ENCODE assay signal across 1 cellular context in the genomic region with DNA sequence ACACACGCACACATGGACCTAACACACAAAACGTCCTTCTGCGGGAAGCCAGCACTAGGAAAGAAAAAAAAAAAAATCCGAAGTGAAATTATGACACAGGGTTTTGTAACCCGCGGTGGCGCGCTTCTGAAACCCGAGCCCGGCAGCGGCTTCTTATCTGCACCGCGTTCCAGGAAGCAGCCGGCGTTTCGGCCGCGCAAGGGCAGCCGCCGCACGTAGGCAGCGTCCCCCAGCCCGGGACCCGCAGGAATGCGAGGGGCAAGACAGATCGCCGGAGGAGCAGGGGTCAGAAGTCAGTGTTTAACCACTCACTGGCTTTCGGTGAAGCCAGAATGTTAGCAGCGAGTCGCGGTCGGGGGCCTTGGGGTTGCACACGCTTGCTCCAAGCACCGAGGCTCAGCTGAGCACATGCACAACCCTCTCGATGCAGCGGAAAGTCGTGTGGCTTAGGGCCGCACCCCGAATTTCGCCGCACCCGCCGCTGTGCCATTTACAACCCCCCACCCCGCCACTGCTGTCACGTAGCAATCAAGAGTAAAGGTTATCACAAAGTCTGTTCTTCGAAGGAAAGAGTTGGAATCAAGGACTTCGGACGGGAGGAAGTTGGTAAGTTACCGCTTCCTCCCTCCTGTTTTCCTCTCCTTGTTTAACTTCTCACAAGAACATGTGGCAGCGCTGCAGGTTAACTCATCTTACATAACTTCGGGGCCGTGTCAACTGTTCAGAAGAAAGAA.
TF ChIP-seq lines count a peak whose summit lies in the region.

No MANE protein-coding gene starts in this region.

TF ChIP-seq in HepG2, 621 proteins besides CTCF, POLR2A, EP300 and RAD21 (continued from another document and continues in another):
- TF ChIP-seq CAMTA2 (CRISPR knock-in tag; IDR thresholded peaks at IDR 0.05; ENCODE audit: borderline replicate concordance) (peak; percentile 88; the same call in 1 of the 2 replicates), RXRA (CRISPR knock-in tag; IDR thresholded peaks at IDR 0.05) (peak; percentile 94), DR1 (CRISPR knock-in tag; IDR thresholded peaks at IDR 0.05) (peak; percentile 92), CREM (IDR thresholded peaks at IDR 0.05) (peak; percentile 62), CREM (CRISPR knock-in tag; IDR thresholded peaks at IDR 0.05) (0 out of 2 replicates have a peak, but pooled peaks have one; percentile 18), NFE2L1 (CRISPR knock-in tag; IDR thresholded peaks at IDR 0.05; ENCODE audit: borderline replicate concordance) (0 out of 2 replicates have a peak, but pooled peaks have one; percentile 55), STAG1 (CRISPR knock-in tag; IDR thresholded peaks at IDR 0.05) (peak; percentile 44), PAF1 (CRISPR knock-in tag; IDR thresholded peaks at IDR 0.05) (no peak; the same call in 1 of the 2 replicates), PRMT3 (CRISPR knock-in tag; IDR thresholded peaks at IDR 0.05; ENCODE audit: borderline replicate concordance, low read depth) (peak; percentile 44; the same call in 1 of the 2 replicates), HOXA7 (CRISPR knock-in tag; IDR thresholded peaks at IDR 0.05) (peak; percentile 92), NFKBIZ (CRISPR knock-in tag; IDR thresholded peaks at IDR 0.05) (peak; percentile 77; the same call in 1 of the 2 replicates), ARNTL (CRISPR knock-in tag; IDR thresholded peaks at IDR 0.05) (peak; percentile 91), ZBTB8A (CRISPR knock-in tag; IDR thresholded peaks at IDR 0.05; ENCODE audit: borderline replicate concordance, low read depth) (no peak), RBFOX2 (IDR thresholded peaks at IDR 0.05; ENCODE audit: low read depth, low read length) (peak; percentile 98), TBL1XR1 (IDR thresholded peaks at IDR 0.05; ENCODE audit: borderline replicate concordance, low read length, partially characterized antibody) (peak; percentile 65), ZNF430 (CRISPR knock-in tag; IDR thresholded peaks at IDR 0.05) (peak; percentile 35), NONO (IDR thresholded peaks at IDR 0.05) (no peak), NONO (CRISPR knock-in tag; conservative IDR thresholded peaks at IDR 0.05) (peak; percentile 97), ZBTB7A (CRISPR knock-in tag; IDR thresholded peaks at IDR 0.05) (peak; percentile 62; the same call in 1 of the 2 replicates), YEATS4 (CRISPR knock-in tag; IDR thresholded peaks at IDR 0.05; ENCODE audit: borderline replicate concordance) (peak; percentile 89; the same call in 1 of the 2 replicates)
- TF ChIP-seq, protein P1, sequence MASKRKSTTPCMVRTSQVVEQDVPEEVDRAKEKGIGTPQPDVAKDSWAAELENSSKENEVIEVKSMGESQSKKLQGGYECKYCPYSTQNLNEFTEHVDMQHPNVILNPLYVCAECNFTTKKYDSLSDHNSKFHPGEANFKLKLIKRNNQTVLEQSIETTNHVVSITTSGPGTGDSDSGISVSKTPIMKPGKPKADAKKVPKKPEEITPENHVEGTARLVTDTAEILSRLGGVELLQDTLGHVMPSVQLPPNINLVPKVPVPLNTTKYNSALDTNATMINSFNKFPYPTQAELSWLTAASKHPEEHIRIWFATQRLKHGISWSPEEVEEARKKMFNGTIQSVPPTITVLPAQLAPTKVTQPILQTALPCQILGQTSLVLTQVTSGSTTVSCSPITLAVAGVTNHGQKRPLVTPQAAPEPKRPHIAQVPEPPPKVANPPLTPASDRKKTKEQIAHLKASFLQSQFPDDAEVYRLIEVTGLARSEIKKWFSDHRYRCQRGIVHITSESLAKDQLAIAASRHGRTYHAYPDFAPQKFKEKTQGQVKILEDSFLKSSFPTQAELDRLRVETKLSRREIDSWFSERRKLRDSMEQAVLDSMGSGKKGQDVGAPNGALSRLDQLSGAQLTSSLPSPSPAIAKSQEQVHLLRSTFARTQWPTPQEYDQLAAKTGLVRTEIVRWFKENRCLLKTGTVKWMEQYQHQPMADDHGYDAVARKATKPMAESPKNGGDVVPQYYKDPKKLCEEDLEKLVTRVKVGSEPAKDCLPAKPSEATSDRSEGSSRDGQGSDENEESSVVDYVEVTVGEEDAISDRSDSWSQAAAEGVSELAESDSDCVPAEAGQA (IDR thresholded peaks at IDR 0.05; ENCODE audit: low read depth) = no peak
- TF ChIP-seq, protein P1 (CRISPR knock-in tag; IDR thresholded peaks at IDR 0.05; ENCODE audit: borderline replicate concordance) = peak; percentile 84
- TF ChIP-seq, protein P2, sequence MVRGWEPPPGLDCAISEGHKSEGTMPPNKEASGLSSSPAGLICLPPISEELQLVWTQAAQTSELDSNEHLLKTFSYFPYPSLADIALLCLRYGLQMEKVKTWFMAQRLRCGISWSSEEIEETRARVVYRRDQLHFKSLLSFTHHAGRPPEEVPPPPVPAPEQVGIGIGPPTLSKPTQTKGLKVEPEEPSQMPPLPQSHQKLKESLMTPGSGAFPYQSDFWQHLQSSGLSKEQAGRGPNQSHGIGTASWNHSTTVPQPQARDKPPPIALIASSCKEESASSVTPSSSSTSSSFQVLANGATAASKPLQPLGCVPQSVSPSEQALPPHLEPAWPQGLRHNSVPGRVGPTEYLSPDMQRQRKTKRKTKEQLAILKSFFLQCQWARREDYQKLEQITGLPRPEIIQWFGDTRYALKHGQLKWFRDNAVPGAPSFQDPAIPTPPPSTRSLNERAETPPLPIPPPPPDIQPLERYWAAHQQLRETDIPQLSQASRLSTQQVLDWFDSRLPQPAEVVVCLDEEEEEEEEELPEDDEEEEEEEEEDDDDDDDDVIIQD (CRISPR knock-in tag; IDR thresholded peaks at IDR 0.05; ENCODE audit: low read depth) = peak; percentile 62
- TF ChIP-seq, protein P3, sequence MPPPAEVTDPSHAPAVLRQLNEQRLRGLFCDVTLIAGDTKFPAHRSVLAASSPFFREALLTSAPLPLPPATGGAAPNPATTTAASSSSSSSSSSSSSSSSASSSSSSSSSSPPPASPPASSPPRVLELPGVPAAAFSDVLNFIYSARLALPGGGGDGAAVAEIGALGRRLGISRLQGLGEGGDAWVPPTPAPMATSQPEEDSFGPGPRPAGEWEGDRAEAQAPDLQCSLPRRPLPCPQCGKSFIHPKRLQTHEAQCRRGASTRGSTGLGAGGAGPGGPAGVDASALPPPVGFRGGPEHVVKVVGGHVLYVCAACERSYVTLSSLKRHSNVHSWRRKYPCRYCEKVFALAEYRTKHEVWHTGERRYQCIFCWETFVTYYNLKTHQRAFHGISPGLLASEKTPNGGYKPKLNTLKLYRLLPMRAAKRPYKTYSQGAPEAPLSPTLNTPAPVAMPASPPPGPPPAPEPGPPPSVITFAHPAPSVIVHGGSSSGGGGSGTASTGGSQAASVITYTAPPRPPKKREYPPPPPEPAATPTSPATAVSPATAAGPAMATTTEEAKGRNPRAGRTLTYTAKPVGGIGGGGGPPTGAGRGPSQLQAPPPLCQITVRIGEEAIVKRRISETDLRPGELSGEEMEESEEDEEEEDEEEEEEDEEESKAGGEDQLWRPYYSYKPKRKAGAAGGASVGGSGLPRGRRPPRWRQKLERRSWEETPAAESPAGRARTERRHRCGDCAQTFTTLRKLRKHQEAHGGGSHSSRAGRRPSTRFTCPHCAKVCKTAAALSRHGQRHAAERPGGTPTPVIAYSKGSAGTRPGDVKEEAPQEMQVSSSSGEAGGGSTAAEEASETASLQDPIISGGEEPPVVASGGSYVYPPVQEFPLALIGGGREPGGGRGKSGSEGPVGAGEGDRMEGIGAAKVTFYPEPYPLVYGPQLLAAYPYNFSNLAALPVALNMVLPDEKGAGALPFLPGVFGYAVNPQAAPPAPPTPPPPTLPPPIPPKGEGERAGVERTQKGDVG (CRISPR knock-in tag; IDR thresholded peaks at IDR 0.05; ENCODE audit: borderline replicate concordance) = peak; percentile 86; the same call in 1 of the 2 replicates
- TF ChIP-seq, protein P4, sequence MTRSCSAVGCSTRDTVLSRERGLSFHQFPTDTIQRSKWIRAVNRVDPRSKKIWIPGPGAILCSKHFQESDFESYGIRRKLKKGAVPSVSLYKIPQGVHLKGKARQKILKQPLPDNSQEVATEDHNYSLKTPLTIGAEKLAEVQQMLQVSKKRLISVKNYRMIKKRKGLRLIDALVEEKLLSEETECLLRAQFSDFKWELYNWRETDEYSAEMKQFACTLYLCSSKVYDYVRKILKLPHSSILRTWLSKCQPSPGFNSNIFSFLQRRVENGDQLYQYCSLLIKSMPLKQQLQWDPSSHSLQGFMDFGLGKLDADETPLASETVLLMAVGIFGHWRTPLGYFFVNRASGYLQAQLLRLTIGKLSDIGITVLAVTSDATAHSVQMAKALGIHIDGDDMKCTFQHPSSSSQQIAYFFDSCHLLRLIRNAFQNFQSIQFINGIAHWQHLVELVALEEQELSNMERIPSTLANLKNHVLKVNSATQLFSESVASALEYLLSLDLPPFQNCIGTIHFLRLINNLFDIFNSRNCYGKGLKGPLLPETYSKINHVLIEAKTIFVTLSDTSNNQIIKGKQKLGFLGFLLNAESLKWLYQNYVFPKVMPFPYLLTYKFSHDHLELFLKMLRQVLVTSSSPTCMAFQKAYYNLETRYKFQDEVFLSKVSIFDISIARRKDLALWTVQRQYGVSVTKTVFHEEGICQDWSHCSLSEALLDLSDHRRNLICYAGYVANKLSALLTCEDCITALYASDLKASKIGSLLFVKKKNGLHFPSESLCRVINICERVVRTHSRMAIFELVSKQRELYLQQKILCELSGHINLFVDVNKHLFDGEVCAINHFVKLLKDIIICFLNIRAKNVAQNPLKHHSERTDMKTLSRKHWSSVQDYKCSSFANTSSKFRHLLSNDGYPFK (CRISPR knock-in tag; IDR thresholded peaks at IDR 0.05; ENCODE audit: borderline replicate concordance) = no peak
- TF ChIP-seq, protein P5, sequence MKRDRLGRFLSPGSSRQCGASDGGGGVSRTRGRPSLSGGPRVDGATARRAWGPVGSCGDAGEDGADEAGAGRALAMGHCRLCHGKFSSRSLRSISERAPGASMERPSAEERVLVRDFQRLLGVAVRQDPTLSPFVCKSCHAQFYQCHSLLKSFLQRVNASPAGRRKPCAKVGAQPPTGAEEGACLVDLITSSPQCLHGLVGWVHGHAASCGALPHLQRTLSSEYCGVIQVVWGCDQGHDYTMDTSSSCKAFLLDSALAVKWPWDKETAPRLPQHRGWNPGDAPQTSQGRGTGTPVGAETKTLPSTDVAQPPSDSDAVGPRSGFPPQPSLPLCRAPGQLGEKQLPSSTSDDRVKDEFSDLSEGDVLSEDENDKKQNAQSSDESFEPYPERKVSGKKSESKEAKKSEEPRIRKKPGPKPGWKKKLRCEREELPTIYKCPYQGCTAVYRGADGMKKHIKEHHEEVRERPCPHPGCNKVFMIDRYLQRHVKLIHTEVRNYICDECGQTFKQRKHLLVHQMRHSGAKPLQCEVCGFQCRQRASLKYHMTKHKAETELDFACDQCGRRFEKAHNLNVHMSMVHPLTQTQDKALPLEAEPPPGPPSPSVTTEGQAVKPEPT (CRISPR knock-in tag; IDR thresholded peaks at IDR 0.05; ENCODE audit: low read depth) = peak; percentile 81; the same call in 1 of the 2 replicates
- TF ChIP-seq, protein P6, sequence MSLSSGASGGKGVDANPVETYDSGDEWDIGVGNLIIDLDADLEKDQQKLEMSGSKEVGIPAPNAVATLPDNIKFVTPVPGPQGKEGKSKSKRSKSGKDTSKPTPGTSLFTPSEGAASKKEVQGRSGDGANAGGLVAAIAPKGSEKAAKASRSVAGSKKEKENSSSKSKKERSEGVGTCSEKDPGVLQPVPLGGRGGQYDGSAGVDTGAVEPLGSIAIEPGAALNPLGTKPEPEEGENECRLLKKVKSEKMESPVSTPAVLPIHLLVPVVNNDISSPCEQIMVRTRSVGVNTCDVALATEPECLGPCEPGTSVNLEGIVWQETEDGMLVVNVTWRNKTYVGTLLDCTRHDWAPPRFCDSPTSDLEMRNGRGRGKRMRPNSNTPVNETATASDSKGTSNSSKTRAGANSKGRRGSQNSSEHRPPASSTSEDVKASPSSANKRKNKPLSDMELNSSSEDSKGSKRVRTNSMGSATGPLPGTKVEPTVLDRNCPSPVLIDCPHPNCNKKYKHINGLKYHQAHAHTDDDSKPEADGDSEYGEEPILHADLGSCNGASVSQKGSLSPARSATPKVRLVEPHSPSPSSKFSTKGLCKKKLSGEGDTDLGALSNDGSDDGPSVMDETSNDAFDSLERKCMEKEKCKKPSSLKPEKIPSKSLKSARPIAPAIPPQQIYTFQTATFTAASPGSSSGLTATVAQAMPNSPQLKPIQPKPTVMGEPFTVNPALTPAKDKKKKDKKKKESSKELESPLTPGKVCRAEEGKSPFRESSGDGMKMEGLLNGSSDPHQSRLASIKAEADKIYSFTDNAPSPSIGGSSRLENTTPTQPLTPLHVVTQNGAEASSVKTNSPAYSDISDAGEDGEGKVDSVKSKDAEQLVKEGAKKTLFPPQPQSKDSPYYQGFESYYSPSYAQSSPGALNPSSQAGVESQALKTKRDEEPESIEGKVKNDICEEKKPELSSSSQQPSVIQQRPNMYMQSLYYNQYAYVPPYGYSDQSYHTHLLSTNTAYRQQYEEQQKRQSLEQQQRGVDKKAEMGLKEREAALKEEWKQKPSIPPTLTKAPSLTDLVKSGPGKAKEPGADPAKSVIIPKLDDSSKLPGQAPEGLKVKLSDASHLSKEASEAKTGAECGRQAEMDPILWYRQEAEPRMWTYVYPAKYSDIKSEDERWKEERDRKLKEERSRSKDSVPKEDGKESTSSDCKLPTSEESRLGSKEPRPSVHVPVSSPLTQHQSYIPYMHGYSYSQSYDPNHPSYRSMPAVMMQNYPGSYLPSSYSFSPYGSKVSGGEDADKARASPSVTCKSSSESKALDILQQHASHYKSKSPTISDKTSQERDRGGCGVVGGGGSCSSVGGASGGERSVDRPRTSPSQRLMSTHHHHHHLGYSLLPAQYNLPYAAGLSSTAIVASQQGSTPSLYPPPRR (CRISPR knock-in tag; IDR thresholded peaks at IDR 0.05; ENCODE audit: borderline replicate concordance) = peak; percentile 91
